ENCODE assay signal across 20 cellular contexts in genomic region chr15:56944485-56944884, GRCh38. TPM values are rescaled to one million over a fixed set of nuclear protein-coding genes. Genes with fewer than 3 reads are reported as not detected.
DNase-seq lines count a peak whose midpoint lies in the region; ATAC-seq and TF ChIP-seq lines count a peak whose summit lies in the region.
"Had no signal": no experiment of that assay in that cellular context is flagged by ENCODE, and none has a peak within 500 bp of the region (broad histone marks: within the 10 kb centered on the region; RNA-seq: fewer than 3 reads in every experiment).

No MANE protein-coding gene starts in this region.

- no peak for TF ChIP-seq CTCF in activated CD8-positive, alpha-beta T cell treated with anti-CD3 and anti-CD28 coated beads for 36 hours (IDR thresholded peaks at IDR 0.05)
- TF ChIP-seq CTCF in natural killer cell (IDR thresholded peaks at IDR 0.05) = no peak

- no peak overlapping the region for H3K4me3 Mint-ChIP-seq in activated CD8-positive, alpha-beta T cell treated with anti-CD3 and anti-CD28 coated beads for 36 hours
- no peak overlapping the region for H3K4me3 Mint-ChIP-seq in natural killer cell
- H3K4me3 Mint-ChIP-seq: CD14-positive monocyte; CD4-positive, alpha-beta T cell; CD8-positive, alpha-beta memory T cell; HFFc6 had no signal

- CTCF ChIA-PET in activated CD8-positive, alpha-beta T cell treated with anti-CD3 and anti-CD28 coated beads for 36 hours (lab: Charles Lee) = no interaction called here

- H3K4me1 Mint-ChIP-seq in activated CD8-positive, alpha-beta T cell treated with anti-CD3 and anti-CD28 coated beads for 36 hours (ENCODE audit: low read depth) = peaks cover 40% of the 10 kb centered on the region
- peaks cover 42 to 57% of the 10 kb centered on the region in 2 donors for H3K4me1 Mint-ChIP-seq in natural killer cell

- ATAC-seq in left lobe of liver (peak; percentile 43), natural killer cell (no peak)
- no peak for ATAC-seq in activated CD8-positive, alpha-beta T cell treated with anti-CD3 and anti-CD28 coated beads for 36 hours
- ATAC-seq: A549 had no signal

- H3K27me3 Mint-ChIP-seq in activated CD8-positive, alpha-beta T cell treated with anti-CD3 and anti-CD28 coated beads for 36 hours = no peaks in the 10 kb centered on the region
- H3K27me3 Mint-ChIP-seq in natural killer cell (ENCODE audit: low read depth in 2 of 2) = no peaks in the 10 kb centered on the region
- H3K27me3 Mint-ChIP-seq: CD4-positive, alpha-beta T cell; CD8-positive, alpha-beta memory T cell had no signal

- H3K27ac ChIP-seq in angular gyrus (ENCODE audit: low read depth, low read length) (peak overlapping the region; percentile 82), cingulate gyrus (ENCODE audit: low read depth, low read length) (peak overlapping the region; percentile 24)
- H3K27ac ChIP-seq: A549; BLaER1 treated with 17β-estradiol and CSF1 and Interleukin-3, amounts not matched to agents 10 nM and 100 nM had no signal

- POLR2A ChIA-PET in activated CD8-positive, alpha-beta T cell treated with anti-CD3 and anti-CD28 coated beads for 36 hours (lab: Charles Lee) = no interaction called here

- H3K27ac Mint-ChIP-seq in activated CD8-positive, alpha-beta T cell treated with anti-CD3 and anti-CD28 coated beads for 36 hours = no peak overlapping the region
- no peak overlapping the region for H3K27ac Mint-ChIP-seq in natural killer cell
- H3K27ac Mint-ChIP-seq: CD14-positive monocyte; CD4-positive, alpha-beta T cell; CD8-positive, alpha-beta memory T cell; HFFc6 had no signal

- intact Hi-C loops in activated CD8-positive, alpha-beta T cell treated with anti-CD3 and anti-CD28 coated beads for 36 hours (cut with micrococcal nuclease) = no loop called here
- intact Hi-C loops in natural killer cell (cut with micrococcal nuclease) = no loop called here

- peaks cover 26% of the 10 kb centered on the region for H3K36me3 Mint-ChIP-seq in activated CD8-positive, alpha-beta T cell treated with anti-CD3 and anti-CD28 coated beads for 36 hours (ENCODE audit: low read depth)
- peaks cover 10% of the 10 kb centered on the region for H3K36me3 Mint-ChIP-seq in natural killer cell

- no peak for DNase-seq in left lobe of liver (ENCODE audit: low spot score)
- no peak for DNase-seq in DMS79 treated with DMSO at 0.1 percent for 48 hours (lab: John Stamatoyannopoulos, UW)
- DNase-seq in activated CD8-positive, alpha-beta T cell treated with anti-CD3 and anti-CD28 coated beads for 36 hours = no peak
- no peak for DNase-seq in natural killer cell
- DNase-seq: 8988T; ACHN; AML-193; BE2C; CD4-positive, alpha-beta T cell; CD8-positive, alpha-beta memory T cell; DMS 273 treated with DMSO at 0.1 percent for 48 hours; DMS79; GF-D8; GOT3; HFFc6 had no signal

- peaks cover 12% of the 10 kb centered on the region for H3K9me3 Mint-ChIP-seq in activated CD8-positive, alpha-beta T cell treated with anti-CD3 and anti-CD28 coated beads for 36 hours
- H3K9me3 Mint-ChIP-seq in natural killer cell = peaks cover 3 to 5% of the 10 kb centered on the region in 2 donors

RNA-seq across cellular contexts. Expression of gene TCF12, which starts 26.0 kb away (rescaled TPM):
- total RNA-seq in left lobe of liver (29.8 TPM), natural killer cell (100 to 1,000 TPM in 2 of 3 donors, 10 to 100 TPM in 1; 84.1 to 111 (median 107) TPM)
- 10 to 100 TPM; 60.5 to 67.4 TPM for total RNA-seq in activated CD8-positive, alpha-beta T cell treated with anti-CD3 and anti-CD28 coated beads for 36 hours
